ENCODE assay signal across 9 cellular contexts in genomic region chr2:113498365-113498764, GRCh38. TPM values are rescaled to one million over a fixed set of nuclear protein-coding genes. Genes with fewer than 3 reads are reported as not detected.
DNase-seq lines count a peak whose midpoint lies in the region; ATAC-seq and TF ChIP-seq lines count a peak whose summit lies in the region.
"Not testable (repeated sequence)": the region's sequence is repeated elsewhere in the genome, so short reads cannot be mapped to it uniquely, and the experiment has no call there.
"Had no signal": no experiment of that assay in that cellular context is flagged by ENCODE, and none has a peak within 500 bp of the region (broad histone marks: within the 10 kb centered on the region; RNA-seq: fewer than 3 reads in every experiment).

Gene FOXD4L1, plus strand, starts transcription at chr2:113498665. Its CDS starts 592 bp downstream, at chr2:113499257.

- CTCF ChIA-PET in activated CD8-positive, alpha-beta memory T cell treated with anti-CD3 and anti-CD28 coated beads, Interleukin-2, amount 10 ng/mL, durations not matched to agents 7 days and 5 days (lab: Charles Lee); activated naive CD4-positive, alpha-beta T cell treated with anti-CD3 and anti-CD28 coated beads, Interleukin-2, amount 10 ng/mL, durations not matched to agents 7 days and 5 days (lab: Charles Lee): not testable (repeated sequence)

- H3K27ac Mint-ChIP-seq in GM23338; T-helper 2 cell treated with Interferon-gamma antibody and Interleukin-4, amounts not matched to agents 5 μg/mL and 100 μg/mL, for 36 hours; activated CD8-positive, alpha-beta memory T cell treated with anti-CD3 and anti-CD28 coated beads, Interleukin-2, amount 10 ng/mL, durations not matched to agents 7 days and 5 days; natural killer cell; stimulated activated naive CD8-positive, alpha-beta T cell treated with anti-CD3 and anti-CD28 coated beads, Interleukin-15, amount 100 ng/mL, for 72 hours: not testable (repeated sequence)
- H3K27ac Mint-ChIP-seq in activated naive CD4-positive, alpha-beta T cell treated with anti-CD3 and anti-CD28 coated beads, Interleukin-2, amount 10 ng/mL, durations not matched to agents 7 days and 5 days: peak within 1 kb of the TSS; percentile 49

- H3K27ac ChIP-seq in GM23338 (ENCODE audit: low read depth); hepatocyte: not testable (repeated sequence)

- not testable (repeated sequence) for H3K4me2 ChIP-seq in GM23338
- peak within 1 kb of the TSS; percentile 33 for H3K4me2 ChIP-seq in hepatocyte

- not testable (repeated sequence) for H3K9me3 Mint-ChIP-seq in GM23338; T-helper 2 cell treated with Interferon-gamma antibody and Interleukin-4, amounts not matched to agents 5 μg/mL and 100 μg/mL, for 36 hours; activated CD8-positive, alpha-beta memory T cell treated with anti-CD3 and anti-CD28 coated beads, Interleukin-2, amount 10 ng/mL, durations not matched to agents 7 days and 5 days (ENCODE audit: low read depth); activated naive CD4-positive, alpha-beta T cell treated with anti-CD3 and anti-CD28 coated beads, Interleukin-2, amount 10 ng/mL, durations not matched to agents 7 days and 5 days; natural killer cell; stimulated activated naive CD8-positive, alpha-beta T cell treated with anti-CD3 and anti-CD28 coated beads, Interleukin-15, amount 100 ng/mL, for 72 hours

- H3K27me3 Mint-ChIP-seq in GM23338 (ENCODE audit: insufficient read depth, low read depth, poor library complexity) (peaks cover 54% of the 10 kb centered on the region), natural killer cell (ENCODE audit: low read depth in 2 of 2) (peaks cover 22 to 24% of the 10 kb centered on the region in 2 donors)
- H3K27me3 Mint-ChIP-seq in T-helper 2 cell treated with Interferon-gamma antibody and Interleukin-4, amounts not matched to agents 5 μg/mL and 100 μg/mL, for 36 hours (ENCODE audit: low read depth): peaks cover 33% of the 10 kb centered on the region
- peaks cover 29% of the 10 kb centered on the region for H3K27me3 Mint-ChIP-seq in activated CD8-positive, alpha-beta memory T cell treated with anti-CD3 and anti-CD28 coated beads, Interleukin-2, amount 10 ng/mL, durations not matched to agents 7 days and 5 days
- peaks cover 55% of the 10 kb centered on the region for H3K27me3 Mint-ChIP-seq in activated naive CD4-positive, alpha-beta T cell treated with anti-CD3 and anti-CD28 coated beads, Interleukin-2, amount 10 ng/mL, durations not matched to agents 7 days and 5 days
- peaks cover 29% of the 10 kb centered on the region for H3K27me3 Mint-ChIP-seq in stimulated activated naive CD8-positive, alpha-beta T cell treated with anti-CD3 and anti-CD28 coated beads, Interleukin-15, amount 100 ng/mL, for 72 hours

- DNase-seq in GM23338 (ENCODE audit: low spot score); T-helper 2 cell treated with Interferon-gamma antibody and Interleukin-4, amounts not matched to agents 5 μg/mL and 100 μg/mL, for 36 hours (ENCODE audit: low spot score); activated CD8-positive, alpha-beta memory T cell treated with anti-CD3 and anti-CD28 coated beads, Interleukin-2, amount 10 ng/mL, durations not matched to agents 7 days and 5 days; activated naive CD4-positive, alpha-beta T cell treated with anti-CD3 and anti-CD28 coated beads, Interleukin-2, amount 10 ng/mL, durations not matched to agents 7 days and 5 days; hepatocyte (ENCODE audit: low spot score); natural killer cell; stimulated activated naive CD8-positive, alpha-beta T cell treated with anti-CD3 and anti-CD28 coated beads, Interleukin-15, amount 100 ng/mL, for 72 hours: not testable (repeated sequence)

- H2AFZ ChIP-seq in GM23338, hepatocyte: not testable (repeated sequence)

- intact Hi-C loops in natural killer cell (cut with micrococcal nuclease): not testable (repeated sequence)

- not testable (repeated sequence) for H3F3A ChIP-seq in GM23338 (replicated peaks; ENCODE audit: low read depth)

- H3K4me3 ChIP-seq in GM23338: peak within 1 kb of the TSS; percentile 38; the same call in 1 of the 2 replicates
- H3K4me3 ChIP-seq in hepatocyte: not testable (repeated sequence)

- not testable (repeated sequence) for TF ChIP-seq CTCF in GM23338 (conservative IDR thresholded peaks at IDR 0.05; ENCODE audit: low read depth in 2 of 2); hepatocyte (IDR thresholded peaks at IDR 0.05; ENCODE audit: poor library complexity); natural killer cell (IDR thresholded peaks at IDR 0.05)

- not testable (repeated sequence) for H3K9me2 ChIP-seq in GM23338 (ENCODE audit: insufficient read depth); hepatocyte (replicated peaks; ENCODE audit: insufficient read depth)

- not testable (repeated sequence) for H3K36me3 ChIP-seq in GM23338 (ENCODE audit: insufficient read depth); hepatocyte (replicated peaks; ENCODE audit: insufficient read depth, low read depth)

- H3K4me1 Mint-ChIP-seq in GM23338; T-helper 2 cell treated with Interferon-gamma antibody and Interleukin-4, amounts not matched to agents 5 μg/mL and 100 μg/mL, for 36 hours (ENCODE audit: low read depth): not testable (repeated sequence)
- H3K4me1 Mint-ChIP-seq in activated CD8-positive, alpha-beta memory T cell treated with anti-CD3 and anti-CD28 coated beads, Interleukin-2, amount 10 ng/mL, durations not matched to agents 7 days and 5 days: peaks cover 14% of the 10 kb centered on the region
- peaks cover 23% of the 10 kb centered on the region for H3K4me1 Mint-ChIP-seq in activated naive CD4-positive, alpha-beta T cell treated with anti-CD3 and anti-CD28 coated beads, Interleukin-2, amount 10 ng/mL, durations not matched to agents 7 days and 5 days
- peaks cover 13 to 16% of the 10 kb centered on the region in 2 donors for H3K4me1 Mint-ChIP-seq in natural killer cell
- peaks cover 13% of the 10 kb centered on the region for H3K4me1 Mint-ChIP-seq in stimulated activated naive CD8-positive, alpha-beta T cell treated with anti-CD3 and anti-CD28 coated beads, Interleukin-15, amount 100 ng/mL, for 72 hours

- peak within 1 kb of the TSS; percentile 52 for H3K4me3 Mint-ChIP-seq in GM23338
- H3K4me3 Mint-ChIP-seq in T-helper 2 cell treated with Interferon-gamma antibody and Interleukin-4, amounts not matched to agents 5 μg/mL and 100 μg/mL, for 36 hours: peak within 1 kb of the TSS; percentile 54
- peak within 1 kb of the TSS; percentile 35 for H3K4me3 Mint-ChIP-seq in activated CD8-positive, alpha-beta memory T cell treated with anti-CD3 and anti-CD28 coated beads, Interleukin-2, amount 10 ng/mL, durations not matched to agents 7 days and 5 days
- H3K4me3 Mint-ChIP-seq in activated naive CD4-positive, alpha-beta T cell treated with anti-CD3 and anti-CD28 coated beads, Interleukin-2, amount 10 ng/mL, durations not matched to agents 7 days and 5 days: peak within 1 kb of the TSS; percentile 38
- H3K4me3 Mint-ChIP-seq in natural killer cell: peak within 1 kb of the TSS; percentile 76
- H3K4me3 Mint-ChIP-seq in stimulated activated naive CD8-positive, alpha-beta T cell treated with anti-CD3 and anti-CD28 coated beads, Interleukin-15, amount 100 ng/mL, for 72 hours: peak within 1 kb of the TSS; percentile 63 to 72

- 43% methylated on average over 4 of the region's 4 CpGs for WGBS in hepatocyte (ENCODE audit: low lambda C conversion rate, missing lambda C conversion rate)

- ATAC-seq in GM23338; activated CD8-positive, alpha-beta memory T cell treated with anti-CD3 and anti-CD28 coated beads, Interleukin-2, amount 10 ng/mL, durations not matched to agents 7 days and 5 days; natural killer cell; stimulated activated naive CD8-positive, alpha-beta T cell treated with anti-CD3 and anti-CD28 coated beads, Interleukin-15, amount 100 ng/mL, for 72 hours: not testable (repeated sequence)

- not testable (repeated sequence) for H4K20me1 ChIP-seq in GM23338 (replicated peaks; ENCODE audit: insufficient read depth); hepatocyte (ENCODE audit: insufficient read depth, poor library complexity, severe bottlenecking)

- H3K4me1 ChIP-seq in GM23338 (ENCODE audit: insufficient read depth); hepatocyte (ENCODE audit: insufficient read depth): not testable (repeated sequence)

- H3K27me3 ChIP-seq in GM23338 (ENCODE audit: insufficient read depth) (peaks cover 57% of the 10 kb centered on the region), hepatocyte (peaks cover 11% of the 10 kb centered on the region)

- H3K79me2 ChIP-seq in GM23338 (replicated peaks; ENCODE audit: insufficient read depth); hepatocyte: not testable (repeated sequence)

- not testable (repeated sequence) for H3K9me3 ChIP-seq in hepatocyte (ENCODE audit: low read depth)

- not testable (repeated sequence) for H3K36me3 Mint-ChIP-seq in GM23338 (ENCODE audit: low read depth); T-helper 2 cell treated with Interferon-gamma antibody and Interleukin-4, amounts not matched to agents 5 μg/mL and 100 μg/mL, for 36 hours (ENCODE audit: low read depth); activated CD8-positive, alpha-beta memory T cell treated with anti-CD3 and anti-CD28 coated beads, Interleukin-2, amount 10 ng/mL, durations not matched to agents 7 days and 5 days; activated naive CD4-positive, alpha-beta T cell treated with anti-CD3 and anti-CD28 coated beads, Interleukin-2, amount 10 ng/mL, durations not matched to agents 7 days and 5 days; natural killer cell

RNA-seq across cellular contexts. Expression of gene FOXD4L1, which starts in this region (rescaled TPM):
- not detected in 2 replicates for total RNA-seq in GM23338 (2014; rRNA removed; shearing (Covaris generic))
- polyA plus RNA-seq in GM23338 (2016; fragmentation: Nextera tagmentation; extraction: Ambion mirVana) (not detected in 2 replicates), hepatocyte (not detected in 2 replicates)
- total RNA-seq in activated CD8-positive, alpha-beta memory T cell treated with anti-CD3 and anti-CD28 coated beads, Interleukin-2, amount 10 ng/mL, durations not matched to agents 7 days and 5 days: under 1 TPM; 0.23 to 0.47 TPM
- total RNA-seq in hepatocyte (0.12 and 0.20 TPM in 2 replicates), natural killer cell (not detected)
- total RNA-seq: GM23248, Right ventricle myocardium inferior had no signal
- polyA plus RNA-seq: GM23248 had no signal
